Comparison of ENCODE assay signal across 15 cellular contexts in the genomic region with DNA sequence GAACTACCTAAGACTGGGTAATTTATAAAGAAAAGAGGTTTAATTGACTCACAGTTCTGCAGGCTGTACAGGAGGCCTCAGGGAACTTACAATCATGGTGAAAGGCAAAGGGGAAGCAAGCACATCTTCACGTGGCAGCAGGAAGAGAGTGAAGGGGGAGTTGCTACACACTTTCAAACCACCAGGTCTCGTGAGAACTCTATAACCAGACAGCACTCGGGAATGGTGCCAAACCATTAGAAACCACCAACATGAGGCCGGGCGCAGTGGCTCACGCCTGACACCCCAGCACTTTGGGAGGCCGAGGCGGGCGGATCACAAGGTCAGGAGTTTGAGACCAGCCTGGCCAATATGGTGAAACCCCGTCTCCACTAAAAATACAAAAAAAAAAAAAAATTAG. TPM values are rescaled to one million over a fixed set of nuclear protein-coding genes. Genes with fewer than 3 reads are reported as not detected.
"Had no signal": no experiment of that assay in that cellular context is flagged by ENCODE, and none has a peak within 500 bp of the region (broad histone marks: within the 10 kb centered on the region; RNA-seq: fewer than 3 reads in every experiment).

No MANE protein-coding gene starts in this region.

RNA-seq across cellular contexts. Expression of a gene that starts 15.6 kb away (rescaled TPM):
- total RNA-seq: osteoblast had no signal

RNA-seq across cellular contexts. Expression of a gene that starts 22.7 kb away (rescaled TPM):
- total RNA-seq: ascending aorta, osteoblast, smooth muscle cell had no signal

RNA-seq across cellular contexts. Expression of a gene that starts 33.0 kb away (rescaled TPM):
- total RNA-seq: activated T-helper 17 cell treated with anti-CD3 and anti-CD28 coated beads, Interleukin-2, amount 50 U/mL, for 72 hours; adrenal gland; ascending aorta; kidney epithelial cell; left lobe of liver; lower lobe of right lung; mesenteric fat pad; mucosa of gallbladder; osteoblast; posterior vena cava; renal cortical epithelial cell; sigmoid colon; smooth muscle cell; vagina had no signal
- polyA plus RNA-seq: adrenal gland; naive thymus-derived CD4-positive, alpha-beta T cell; smooth muscle cell had no signal

RNA-seq across cellular contexts. Expression of a gene that starts 39.4 kb away (rescaled TPM):
- total RNA-seq: ascending aorta, left lobe of liver, osteoblast, vagina had no signal
